30 cellular contexts compared by ENCODE assay signal in the genomic region with DNA sequence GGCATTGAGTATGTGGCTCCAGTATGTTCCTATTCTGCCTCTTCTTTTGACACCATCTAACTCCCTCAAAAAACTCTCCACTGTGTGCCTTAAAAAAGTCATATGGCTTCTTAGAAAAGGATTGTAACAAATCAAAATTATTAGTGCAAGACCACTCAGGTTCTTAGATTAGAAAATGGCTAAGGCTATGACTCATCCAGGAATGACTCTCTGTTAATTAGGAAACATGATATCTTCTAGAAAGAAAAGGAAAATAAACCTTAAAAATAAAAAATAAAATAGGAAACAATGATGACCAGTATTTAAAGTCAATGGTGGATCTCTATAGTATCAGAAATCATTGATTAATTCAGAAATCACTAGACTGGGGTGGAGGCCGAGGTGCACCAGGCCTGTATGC. TPM values are rescaled to one million over a fixed set of nuclear protein-coding genes. Genes with fewer than 3 reads are reported as not detected.
DNase-seq lines count a peak whose midpoint lies in the region; ATAC-seq, FAIRE-seq and TF ChIP-seq lines count a peak whose summit lies in the region.
"Had no signal": no experiment of that assay in that cellular context is flagged by ENCODE, and none has a peak within 500 bp of the region (broad histone marks: within the 10 kb centered on the region; RNA-seq: fewer than 3 reads in every experiment).

No MANE protein-coding gene starts in this region.

- H3K23ac ChIP-seq in IMR-90 (ENCODE audit: low read depth, low read length), result no peak overlapping the region

- H4K20me1 ChIP-seq in IMR-90 (ENCODE audit: insufficient read depth, low read length), result 0 out of 2 replicates have a peak, but pooled peaks cover 4% of the 10 kb centered on the region

- H3K18ac ChIP-seq in IMR-90 (ENCODE audit: low read depth, low read length), result no peak overlapping the region

- no peaks in the 10 kb centered on the region for H3K27me3 Mint-ChIP-seq in immature natural killer cell (ENCODE audit: low read depth in 3 of 3)
- H3K27me3 Mint-ChIP-seq: activated CD4-positive, alpha-beta T cell treated with anti-CD3 and anti-CD28 coated beads, Interleukin-2, amount 10 ng/mL, durations not matched to agents 24 days and 14 days; activated T-cell treated with anti-CD3 and anti-CD28 coated beads, Interleukin-2, amount 50 U/mL, for 24 hours; CD4-positive, alpha-beta T cell; progenitor cell of endocrine pancreas; stimulated activated naive B cell treated with anti-CD40 and anti-IgM and Interleukin-4, amounts not matched to agents 10 μg/mL and 1 μg/mL and 100 μg/mL, for 72 hours had no signal

- no peak overlapping the region for H2BK20ac ChIP-seq in IMR-90 (ENCODE audit: low read depth, low read length)

- H3K14ac ChIP-seq in IMR-90 (replicated peaks; ENCODE audit: low read depth, low read length), result peak overlapping the region; percentile 47

- dilution Hi-C loops in IMR-90 (cut with HindIII; ENCODE audit: low sequenced_read_pairs, unreplicated experiment), result no loop called here

- H3K4me1 ChIP-seq in A549 (0 out of 3 replicates have a peak, but pooled peaks cover 5% of the 10 kb centered on the region), IMR-90 (ENCODE audit: control insufficient read depth, insufficient read depth, low read length) (peaks cover 8% of the 10 kb centered on the region)
- H3K4me1 ChIP-seq: upper lobe of right lung had no signal

- POLR2A ChIA-PET in A549 (lab: Yijun Ruan, JAX), result no interaction called here
- POLR2A ChIA-PET in IMR-90 (lab: Charles Lee; ENCODE audit: unreplicated experiment), result no interaction called here

- intact Hi-C loops in IMR-90 (cut with micrococcal nuclease), result no loop called here

- no peak overlapping the region for H2AK5ac ChIP-seq in IMR-90 (ENCODE audit: low read depth, low read length)

- DNase-seq in A549 (ENCODE audit: low read depth in 1 of 2, low spot score in 1 of 2) (no peak), IMR-90 (peak; percentile 66), amniotic epithelial cell (ENCODE audit: low read depth) (peak; percentile 56), fibroblast of the aortic adventitia (ENCODE audit: low read depth) (peak; percentile 26), NCI-H774 (lab: John Stamatoyannopoulos, UW) (no peak), COLO668 (lab: John Stamatoyannopoulos, UW; ENCODE audit: unreplicated experiment) (no peak), immature natural killer cell (no peak)
- DNase-seq: activated CD4-positive, alpha-beta T cell treated with anti-CD3 and anti-CD28 coated beads, Interleukin-2, amount 10 ng/mL, durations not matched to agents 24 days and 14 days; activated gamma-delta T cell treated with Interleukin-2 at 50 U/mL for 16 hours; activated T-cell treated with anti-CD3 and anti-CD28 coated beads, Interleukin-2, amount 50 U/mL, for 24 hours; AML-193; brain microvascular endothelial cell; CD4-positive, alpha-beta T cell; DMS 273 treated with DMSO at 0.1 percent for 48 hours; effector CD4-positive, alpha-beta T cell; gastrocnemius medialis; left colon; NCI-H1436 treated with DMSO at 0.1 percent for 48 hours; NCI-H82; stimulated activated CD4-positive, alpha-beta T cell treated with anti-CD3 and anti-CD28 coated beads, Interleukin-15, amount 100 ng/mL, for 24 hours; stimulated activated naive B cell treated with anti-CD40 and anti-IgM and Interleukin-4, amounts not matched to agents 10 μg/mL and 1 μg/mL and 100 μg/mL, for 72 hours; upper lobe of right lung had no signal

- no peak overlapping the region for H4K5ac ChIP-seq in IMR-90 (ENCODE audit: low read depth, low read length)

- TF ChIP-seq POLR2A in A549 (IDR thresholded peaks at IDR 0.05; ENCODE audit: low read length) (no peak), IMR-90 (IDR thresholded peaks at IDR 0.05; ENCODE audit: low read depth, low read length) (no peak)

- H3K4me3 ChIP-seq in A549 (no peak overlapping the region), IMR-90 (ENCODE audit: insufficient read depth, low read depth, low read length) (no peak overlapping the region), fibroblast of the aortic adventitia (ENCODE audit: low read depth, low read length) (no peak overlapping the region)
- H3K4me3 ChIP-seq: gastrocnemius medialis, K562, upper lobe of right lung had no signal

- H2BK15ac ChIP-seq in IMR-90 (ENCODE audit: low read depth, low read length), result no peak overlapping the region

- TF ChIP-seq CTCF in A549 (IDR thresholded peaks at IDR 0.05) (no peak), IMR-90 (conservative IDR thresholded peaks at IDR 0.05; ENCODE audit: low read depth, low read length) (no peak), fibroblast of the aortic adventitia (IDR thresholded peaks at IDR 0.05; ENCODE audit: insufficient read depth, low read length) (no peak)

- H3K27me3 ChIP-seq in IMR-90 (ENCODE audit: control insufficient read depth, insufficient read depth, low read length), result no peaks in the 10 kb centered on the region
- H3K27me3 ChIP-seq: brain microvascular endothelial cell, gastrocnemius medialis, upper lobe of right lung had no signal

- H4K8ac ChIP-seq in IMR-90 (ENCODE audit: low read depth in 2 of 2, low read length in 2 of 2), result 0 out of 4 replicates have a peak overlapping the region, but pooled peaks of 1 of the 2 experiments have one; percentile 0

- H3K9me1 ChIP-seq in IMR-90 (ENCODE audit: insufficient read depth, low read length), result peaks cover 8% of the 10 kb centered on the region

- H2BK120ac ChIP-seq in IMR-90 (ENCODE audit: low read depth, low read length), result no peak overlapping the region

- H2BK5ac ChIP-seq in IMR-90 (ENCODE audit: low read depth, low read length, poor library complexity, severe bottlenecking), result no peak overlapping the region

- CTCF ChIA-PET in A549 (lab: Yijun Ruan, JAX), result interaction anchor here (0.6 kb wide), 1 partner anchor 115 kb away, joined by 4 read pairs; no protein-coding TSS in a partner anchor
- CTCF ChIA-PET in IMR-90 (lab: Yijun Ruan, JAX), result no interaction called here

- no peak overlapping the region; the same call in 1 of the 2 replicates for H3K4ac ChIP-seq in IMR-90 (ENCODE audit: low read depth, low read length)

- H3K9me3 ChIP-seq in A549 (no peaks in the 10 kb centered on the region), IMR-90 (ENCODE audit: control insufficient read depth, insufficient read depth, low read length) (no peaks in the 10 kb centered on the region)
- H3K9me3 ChIP-seq: gastrocnemius medialis, upper lobe of right lung had no signal

- BruUV-seq in IMR-90 (replicated peaks; lab: Mats Ljungman, UMichigan), result no TSS peak

- TF ChIP-seq RAD21 in A549 (conservative IDR thresholded peaks at IDR 0.05 in 1 of 2, IDR thresholded peaks at IDR 0.05 in 1 of 2) (no peak), IMR-90 (IDR thresholded peaks at IDR 0.05; ENCODE audit: low read length) (no peak)

- 95% methylated on average over 1 of the region's 1 CpG for WGBS in A549 (ENCODE audit: missing lambda C conversion rate)
- WGBS in IMR-90 (ENCODE audit: extremely low coverage in 2 of 2, insufficient read length in 1 of 2), 2 experiments, result no CpG with 5 or more reads among the region's 1 CpG

- H3K9ac ChIP-seq in IMR-90 (ENCODE audit: low read depth, low read length), result no peak overlapping the region

- TF ChIP-seq EP300 in A549 (IDR thresholded peaks at IDR 0.05), result no peak

- peaks cover 11 to 25% of the 10 kb centered on the region in 2 experiments for H3K79me1 ChIP-seq in IMR-90 (ENCODE audit: low read depth in 1 of 2, low read length in 2 of 2)

- H3K36me3 ChIP-seq in IMR-90 (ENCODE audit: control insufficient read depth, insufficient read depth, low read length), result no peaks in the 10 kb centered on the region; the same call in 1 of the 2 replicates
- H3K36me3 ChIP-seq: brain microvascular endothelial cell had no signal

- no peak for FAIRE-seq in A549 (lab: Jason Lieb, UNC)
- FAIRE-seq: colon, H54, K562 had no signal

- no peak overlapping the region for H3K56ac ChIP-seq in IMR-90 (ENCODE audit: extremely low read depth, insufficient read depth, low read length)

- no peaks in the 10 kb centered on the region for H3K4me1 Mint-ChIP-seq in immature natural killer cell

- H3K9me3 Mint-ChIP-seq in immature natural killer cell, result no peaks in the 10 kb centered on the region
- H3K9me3 Mint-ChIP-seq: activated CD4-positive, alpha-beta T cell treated with anti-CD3 and anti-CD28 coated beads, Interleukin-2, amount 10 ng/mL, durations not matched to agents 24 days and 14 days; activated T-cell treated with anti-CD3 and anti-CD28 coated beads, Interleukin-2, amount 50 U/mL, for 24 hours; CD4-positive, alpha-beta T cell; stimulated activated naive B cell treated with anti-CD40 and anti-IgM and Interleukin-4, amounts not matched to agents 10 μg/mL and 1 μg/mL and 100 μg/mL, for 72 hours; T-helper 2 cell treated with Interferon-gamma antibody and Interleukin-4, amounts not matched to agents 5 μg/mL and 100 μg/mL, for 36 hours had no signal

- H3K4me3 Mint-ChIP-seq in immature natural killer cell, result no peak overlapping the region
- H3K4me3 Mint-ChIP-seq: activated CD4-positive, alpha-beta T cell treated with anti-CD3 and anti-CD28 coated beads, Interleukin-2, amount 10 ng/mL, durations not matched to agents 24 days and 14 days; activated T-cell treated with anti-CD3 and anti-CD28 coated beads, Interleukin-2, amount 50 U/mL, for 24 hours; CD4-positive, alpha-beta T cell; stimulated activated naive B cell treated with anti-CD40 and anti-IgM and Interleukin-4, amounts not matched to agents 10 μg/mL and 1 μg/mL and 100 μg/mL, for 72 hours; T-helper 2 cell treated with Interferon-gamma antibody and Interleukin-4, amounts not matched to agents 5 μg/mL and 100 μg/mL, for 36 hours had no signal

- H3K4me2 ChIP-seq in A549 (no peak overlapping the region), IMR-90 (ENCODE audit: low read depth, low read length) (0 out of 2 replicates have a peak overlapping the region, but pooled peaks have one; percentile 5)

- H3K27ac Mint-ChIP-seq in immature natural killer cell, result no peak overlapping the region
- H3K27ac Mint-ChIP-seq: activated CD4-positive, alpha-beta T cell treated with anti-CD3 and anti-CD28 coated beads, Interleukin-2, amount 10 ng/mL, durations not matched to agents 24 days and 14 days; activated T-cell treated with anti-CD3 and anti-CD28 coated beads, Interleukin-2, amount 50 U/mL, for 24 hours; CD4-positive, alpha-beta T cell; progenitor cell of endocrine pancreas; stimulated activated naive B cell treated with anti-CD40 and anti-IgM and Interleukin-4, amounts not matched to agents 10 μg/mL and 1 μg/mL and 100 μg/mL, for 72 hours; T-helper 2 cell treated with Interferon-gamma antibody and Interleukin-4, amounts not matched to agents 5 μg/mL and 100 μg/mL, for 36 hours had no signal

- H2AK9ac ChIP-seq in IMR-90 (replicated peaks; ENCODE audit: low read depth, low read length, poor library complexity), result peak overlapping the region; percentile 70

- no peak overlapping the region for H2AFZ ChIP-seq in IMR-90 (replicated peaks; ENCODE audit: low read length, poor library complexity)

- H4K91ac ChIP-seq in IMR-90 (ENCODE audit: insufficient read depth, low read depth, low read length), result no peak overlapping the region

- no peak for ATAC-seq in A549
- peak; percentile 48 for ATAC-seq in IMR-90 (ENCODE audit: low read depth)
- no peak for ATAC-seq in HG03354 (IDR thresholded peaks at IDR 0.05; ENCODE audit: poor library complexity, severe bottlenecking, unreplicated experiment)
- ATAC-seq: gastrocnemius medialis; K562; left colon; Right ventricle myocardium inferior; stimulated activated naive B cell treated with anti-CD40 and anti-IgM and Interleukin-4, amounts not matched to agents 10 μg/mL and 1 μg/mL and 100 μg/mL, for 72 hours; upper lobe of right lung had no signal

- in situ Hi-C loops in IMR-90 (cut with MboI; ENCODE audit: low sequenced_read_pairs), result no loop called here

- peaks cover 0 to 12% (median 8%) of the 10 kb centered on the region in 3 donors for H3K36me3 Mint-ChIP-seq in immature natural killer cell

- no peak overlapping the region for H3K27ac ChIP-seq in A549
- peak overlapping the region; percentile 5; the same call in 1 of the 2 replicates for H3K27ac ChIP-seq in IMR-90 (ENCODE audit: insufficient read depth, low read length)
- H3K27ac ChIP-seq: 22Rv1, brain microvascular endothelial cell, gastrocnemius medialis, upper lobe of right lung had no signal

RNA-seq across cellular contexts. Expression of gene SLC25A17, which starts 21.7 kb away (rescaled TPM):
- polyA plus RNA-seq in A549 (2011; rRNA removed) (33.7 and 35.1 TPM in 2 replicates), A549 (2017; fragmentation: RNase III; extraction: RNeasy Plus Mini Kit Qiagen cat#74134 plus additional on column Dnase treatment) (17.2 to 20.3 TPM (median 19.9 TPM) in 3 replicates), IMR-90 (2012; rRNA removed) (15.2 and 19.6 TPM in 2 replicates), immature natural killer cell (10 to 100 TPM; 18.5 to 26.6 (median 22.2) TPM)
- polyA plus RNA-seq in A549 (2012; cell fraction: cytosol; rRNA removed), result 9.7 and 13.3 TPM in 2 replicates
- polyA plus RNA-seq in A549 (2012; cell fraction: nucleus; rRNA removed), result 8.0 and 12.4 TPM in 2 replicates
- polyA minus RNA-seq in A549 (2011; rRNA and poly(A)+ RNA removed), result 7.3 and 9.9 TPM in 2 replicates
- total RNA-seq in IMR-90 (2012; rRNA removed) (31.7 and 36.0 TPM in 2 replicates), fibroblast of the aortic adventitia (ENCODE audit: low replicate concordance) (8.6 and 25.8 TPM in 2 replicates)
- 7.3 and 8.4 TPM in 2 replicates for polyA plus RNA-seq in IMR-90 (2012; cell fraction: cytosol; rRNA removed)
- 4.1 and 21.8 TPM in 2 replicates for polyA plus RNA-seq in IMR-90 (2012; cell fraction: nucleus; rRNA removed; ENCODE audit: low replicate concordance)

RNA-seq across cellular contexts. Expression of gene ST13, which starts 59.0 kb away (rescaled TPM):
- polyA plus RNA-seq in A549 (2011; rRNA removed), result 114 and 181 TPM in 2 replicates
- 53.2 and 57.4 TPM in 2 replicates for polyA plus RNA-seq in A549 (2012; cell fraction: cytosol; rRNA removed)
- 15.5 and 19.4 TPM in 2 replicates for polyA plus RNA-seq in A549 (2012; cell fraction: nucleus; rRNA removed)
- polyA plus RNA-seq in A549 (2017; fragmentation: RNase III; extraction: RNeasy Plus Mini Kit Qiagen cat#74134 plus additional on column Dnase treatment), result 212 to 227 TPM (median 220 TPM) in 3 replicates
- polyA minus RNA-seq in A549 (2011; rRNA and poly(A)+ RNA removed), result 50.5 and 53.7 TPM in 2 replicates
- 228 and 235 TPM in 2 replicates for total RNA-seq in IMR-90 (2012; rRNA removed)
- 109 and 115 TPM in 2 replicates for polyA plus RNA-seq in IMR-90 (2012; rRNA removed)
- polyA plus RNA-seq in IMR-90 (2012; cell fraction: cytosol; rRNA removed), result 26.1 and 45.7 TPM in 2 replicates
- 4.4 and 54.4 TPM in 2 replicates for polyA plus RNA-seq in IMR-90 (2012; cell fraction: nucleus; rRNA removed; ENCODE audit: low replicate concordance)
- 154 and 514 TPM in 2 replicates for total RNA-seq in fibroblast of the aortic adventitia (ENCODE audit: low replicate concordance)
- 100 to 1,000 TPM; 111 to 131 (median 111) TPM for polyA plus RNA-seq in immature natural killer cell

RNA-seq across cellular contexts. Expression of gene XPNPEP3, which starts 59.5 kb away (rescaled TPM):
- polyA plus RNA-seq in A549 (2011; rRNA removed), result 23.3 and 23.6 TPM in 2 replicates
- polyA plus RNA-seq in A549 (2012; cell fraction: cytosol; rRNA removed), result 8.9 and 10.1 TPM in 2 replicates
- polyA plus RNA-seq in A549 (2012; cell fraction: nucleus; rRNA removed), result 5.4 and 7.6 TPM in 2 replicates
- polyA plus RNA-seq in A549 (2017; fragmentation: RNase III; extraction: RNeasy Plus Mini Kit Qiagen cat#74134 plus additional on column Dnase treatment), result 10.4 to 12.7 TPM (median 12.7 TPM) in 3 replicates
- 26.6 and 37.1 TPM in 2 replicates for polyA minus RNA-seq in A549 (2011; rRNA and poly(A)+ RNA removed)
- total RNA-seq in IMR-90 (2012; rRNA removed), result 10.9 and 18.1 TPM in 2 replicates
- polyA plus RNA-seq in IMR-90 (2012; rRNA removed), result 8.4 and 9.3 TPM in 2 replicates
- polyA plus RNA-seq in IMR-90 (2012; cell fraction: cytosol; rRNA removed), result 3.1 and 4.2 TPM in 2 replicates
- 5.4 and 15.8 TPM in 2 replicates for polyA plus RNA-seq in IMR-90 (2012; cell fraction: nucleus; rRNA removed; ENCODE audit: low replicate concordance)
- 10.4 and 17.4 TPM in 2 replicates for total RNA-seq in fibroblast of the aortic adventitia (ENCODE audit: low replicate concordance)
- polyA plus RNA-seq in immature natural killer cell, result 10 to 100 TPM in 1 of 3 donors, 1 to 10 TPM in 2; 5.9 to 11.4 (median 9.9) TPM

Comparison
In these comparisons a context has a peak if more than half of its experiments do, and no peak if none do; other contexts are left out.
1. DNase-seq: peak in IMR-90 (single experiment), amniotic epithelial cell (single experiment) and fibroblast of the aortic adventitia (single experiment); none in A549 (0 of 2), NCI-H774 (single experiment), COLO668 (single experiment) and immature natural killer cell (0 of 3).